Comparison of ENCODE assay signal across 1 cellular context in the genomic region with DNA sequence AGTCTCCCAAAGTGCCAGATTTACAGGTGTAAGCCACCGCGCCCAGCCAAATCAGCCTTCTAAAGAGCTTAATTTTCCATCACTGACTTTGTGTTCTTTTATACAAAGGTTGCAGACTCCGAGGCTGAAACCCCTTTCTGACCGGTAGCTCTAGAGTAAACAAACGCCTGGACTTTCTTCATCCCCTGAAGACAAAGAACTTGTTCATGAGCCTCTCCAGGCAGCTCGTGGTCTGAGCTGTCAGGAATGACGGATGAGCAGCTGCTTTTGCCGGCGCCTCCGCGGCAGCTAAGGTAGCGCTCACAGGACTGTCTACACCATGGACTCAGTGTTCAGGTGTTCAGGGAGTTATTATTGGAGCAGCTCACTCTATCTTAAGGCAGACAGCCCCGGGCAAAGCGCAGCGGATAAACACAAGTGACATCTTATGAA.
TF ChIP-seq lines count a peak whose summit lies in the region.

No MANE protein-coding gene starts in this region.

TF ChIP-seq in HepG2, 621 proteins besides CTCF, POLR2A, EP300 and RAD21 (continued from another document and continues in another):
- TF ChIP-seq, protein P1, sequence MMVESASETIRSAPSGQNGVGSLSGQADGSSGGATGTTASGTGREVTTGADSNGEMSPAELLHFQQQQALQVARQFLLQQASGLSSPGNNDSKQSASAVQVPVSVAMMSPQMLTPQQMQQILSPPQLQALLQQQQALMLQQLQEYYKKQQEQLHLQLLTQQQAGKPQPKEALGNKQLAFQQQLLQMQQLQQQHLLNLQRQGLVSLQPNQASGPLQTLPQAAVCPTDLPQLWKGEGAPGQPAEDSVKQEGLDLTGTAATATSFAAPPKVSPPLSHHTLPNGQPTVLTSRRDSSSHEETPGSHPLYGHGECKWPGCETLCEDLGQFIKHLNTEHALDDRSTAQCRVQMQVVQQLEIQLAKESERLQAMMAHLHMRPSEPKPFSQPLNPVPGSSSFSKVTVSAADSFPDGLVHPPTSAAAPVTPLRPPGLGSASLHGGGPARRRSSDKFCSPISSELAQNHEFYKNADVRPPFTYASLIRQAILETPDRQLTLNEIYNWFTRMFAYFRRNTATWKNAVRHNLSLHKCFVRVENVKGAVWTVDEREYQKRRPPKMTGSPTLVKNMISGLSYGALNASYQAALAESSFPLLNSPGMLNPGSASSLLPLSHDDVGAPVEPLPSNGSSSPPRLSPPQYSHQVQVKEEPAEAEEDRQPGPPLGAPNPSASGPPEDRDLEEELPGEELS (CRISPR knock-in tag; IDR thresholded peaks at IDR 0.05), result peak; percentile 88
- TF ChIP-seq ARNT2 (CRISPR knock-in tag; IDR thresholded peaks at IDR 0.05; ENCODE audit: low read depth), result no peak
- peak; percentile 65; the same call in 1 of the 2 replicates for TF ChIP-seq GATA4 (IDR thresholded peaks at IDR 0.05; ENCODE audit: borderline replicate concordance, low read depth)
- no peak for TF ChIP-seq ZBTB7A (CRISPR knock-in tag; IDR thresholded peaks at IDR 0.05)
- TF ChIP-seq, protein P2, sequence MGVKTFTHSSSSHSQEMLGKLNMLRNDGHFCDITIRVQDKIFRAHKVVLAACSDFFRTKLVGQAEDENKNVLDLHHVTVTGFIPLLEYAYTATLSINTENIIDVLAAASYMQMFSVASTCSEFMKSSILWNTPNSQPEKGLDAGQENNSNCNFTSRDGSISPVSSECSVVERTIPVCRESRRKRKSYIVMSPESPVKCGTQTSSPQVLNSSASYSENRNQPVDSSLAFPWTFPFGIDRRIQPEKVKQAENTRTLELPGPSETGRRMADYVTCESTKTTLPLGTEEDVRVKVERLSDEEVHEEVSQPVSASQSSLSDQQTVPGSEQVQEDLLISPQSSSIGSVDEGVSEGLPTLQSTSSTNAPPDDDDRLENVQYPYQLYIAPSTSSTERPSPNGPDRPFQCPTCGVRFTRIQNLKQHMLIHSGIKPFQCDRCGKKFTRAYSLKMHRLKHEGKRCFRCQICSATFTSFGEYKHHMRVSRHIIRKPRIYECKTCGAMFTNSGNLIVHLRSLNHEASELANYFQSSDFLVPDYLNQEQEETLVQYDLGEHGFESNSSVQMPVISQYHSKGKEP (CRISPR knock-in tag; IDR thresholded peaks at IDR 0.05), result no peak
- TF ChIP-seq RXRB (CRISPR knock-in tag; IDR thresholded peaks at IDR 0.05; ENCODE audit: borderline replicate concordance), result peak; percentile 86
- no peak for TF ChIP-seq PTBP1 (IDR thresholded peaks at IDR 0.05; ENCODE audit: low read depth, low read length, poor library complexity, severe bottlenecking)
- TF ChIP-seq ZNF546 (CRISPR knock-in tag; conservative IDR thresholded peaks at IDR 0.05), result no peak
- TF ChIP-seq ZNF33A (CRISPR knock-in tag; IDR thresholded peaks at IDR 0.05; ENCODE audit: borderline replicate concordance), result no peak
- no peak for TF ChIP-seq ZNF839 (CRISPR knock-in tag; IDR thresholded peaks at IDR 0.05; ENCODE audit: borderline replicate concordance)
- no peak for TF ChIP-seq ZNF17 (CRISPR knock-in tag; IDR thresholded peaks at IDR 0.05)
- no peak for TF ChIP-seq ARNT (IDR thresholded peaks at IDR 0.05)
- TF ChIP-seq ZNF235 (CRISPR knock-in tag; IDR thresholded peaks at IDR 0.05; ENCODE audit: borderline replicate concordance), result no peak
- no peak for TF ChIP-seq ZNF337 (CRISPR knock-in tag; IDR thresholded peaks at IDR 0.05; ENCODE audit: borderline replicate concordance, low read depth)
- no peak for TF ChIP-seq PCBP1 (IDR thresholded peaks at IDR 0.05; ENCODE audit: borderline replicate concordance, low read depth, low read length)
- no peak for TF ChIP-seq ZNF766 (CRISPR knock-in tag; IDR thresholded peaks at IDR 0.05; ENCODE audit: borderline replicate concordance)
- TF ChIP-seq, protein P3, sequence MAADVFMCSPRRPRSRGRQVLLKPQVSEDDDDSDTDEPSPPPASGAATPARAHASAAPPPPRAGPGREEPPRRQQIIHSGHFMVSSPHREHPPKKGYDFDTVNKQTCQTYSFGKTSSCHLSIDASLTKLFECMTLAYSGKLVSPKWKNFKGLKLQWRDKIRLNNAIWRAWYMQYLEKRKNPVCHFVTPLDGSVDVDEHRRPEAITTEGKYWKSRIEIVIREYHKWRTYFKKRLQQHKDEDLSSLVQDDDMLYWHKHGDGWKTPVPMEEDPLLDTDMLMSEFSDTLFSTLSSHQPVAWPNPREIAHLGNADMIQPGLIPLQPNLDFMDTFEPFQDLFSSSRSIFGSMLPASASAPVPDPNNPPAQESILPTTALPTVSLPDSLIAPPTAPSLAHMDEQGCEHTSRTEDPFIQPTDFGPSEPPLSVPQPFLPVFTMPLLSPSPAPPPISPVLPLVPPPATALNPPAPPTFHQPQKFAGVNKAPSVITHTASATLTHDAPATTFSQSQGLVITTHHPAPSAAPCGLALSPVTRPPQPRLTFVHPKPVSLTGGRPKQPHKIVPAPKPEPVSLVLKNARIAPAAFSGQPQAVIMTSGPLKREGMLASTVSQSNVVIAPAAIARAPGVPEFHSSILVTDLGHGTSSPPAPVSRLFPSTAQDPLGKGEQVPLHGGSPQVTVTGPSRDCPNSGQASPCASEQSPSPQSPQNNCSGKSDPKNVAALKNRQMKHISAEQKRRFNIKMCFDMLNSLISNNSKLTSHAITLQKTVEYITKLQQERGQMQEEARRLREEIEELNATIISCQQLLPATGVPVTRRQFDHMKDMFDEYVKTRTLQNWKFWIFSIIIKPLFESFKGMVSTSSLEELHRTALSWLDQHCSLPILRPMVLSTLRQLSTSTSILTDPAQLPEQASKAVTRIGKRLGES (CRISPR knock-in tag; IDR thresholded peaks at IDR 0.05; ENCODE audit: borderline replicate concordance), result no peak
- no peak for TF ChIP-seq GABPA (IDR thresholded peaks at IDR 0.05; ENCODE audit: low read depth, low read length)
- no peak for TF ChIP-seq GABPA (CRISPR knock-in tag; IDR thresholded peaks at IDR 0.05; ENCODE audit: low read depth)
- no peak for TF ChIP-seq ZNF75D (CRISPR knock-in tag; IDR thresholded peaks at IDR 0.05; ENCODE audit: borderline replicate concordance)
- peak; percentile 86; the same call in 1 of the 2 replicates for TF ChIP-seq ZNF788 (CRISPR knock-in tag; IDR thresholded peaks at IDR 0.05; ENCODE audit: borderline replicate concordance)
- TF ChIP-seq, protein P4, sequence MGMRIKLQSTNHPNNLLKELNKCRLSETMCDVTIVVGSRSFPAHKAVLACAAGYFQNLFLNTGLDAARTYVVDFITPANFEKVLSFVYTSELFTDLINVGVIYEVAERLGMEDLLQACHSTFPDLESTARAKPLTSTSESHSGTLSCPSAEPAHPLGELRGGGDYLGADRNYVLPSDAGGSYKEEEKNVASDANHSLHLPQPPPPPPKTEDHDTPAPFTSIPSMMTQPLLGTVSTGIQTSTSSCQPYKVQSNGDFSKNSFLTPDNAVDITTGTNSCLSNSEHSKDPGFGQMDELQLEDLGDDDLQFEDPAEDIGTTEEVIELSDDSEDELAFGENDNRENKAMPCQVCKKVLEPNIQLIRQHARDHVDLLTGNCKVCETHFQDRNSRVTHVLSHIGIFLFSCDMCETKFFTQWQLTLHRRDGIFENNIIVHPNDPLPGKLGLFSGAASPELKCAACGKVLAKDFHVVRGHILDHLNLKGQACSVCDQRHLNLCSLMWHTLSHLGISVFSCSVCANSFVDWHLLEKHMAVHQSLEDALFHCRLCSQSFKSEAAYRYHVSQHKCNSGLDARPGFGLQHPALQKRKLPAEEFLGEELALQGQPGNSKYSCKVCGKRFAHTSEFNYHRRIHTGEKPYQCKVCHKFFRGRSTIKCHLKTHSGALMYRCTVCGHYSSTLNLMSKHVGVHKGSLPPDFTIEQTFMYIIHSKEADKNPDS (CRISPR knock-in tag; IDR thresholded peaks at IDR 0.05), result no peak
- TF ChIP-seq YY1 (IDR thresholded peaks at IDR 0.05; ENCODE audit: insufficient read depth, insufficient replicate concordance, low read depth, low read length), result no peak
- TF ChIP-seq FOSL2 (CRISPR knock-in tag; IDR thresholded peaks at IDR 0.05), result peak; percentile 87
- TF ChIP-seq ZNF383 (CRISPR knock-in tag; IDR thresholded peaks at IDR 0.05; ENCODE audit: borderline replicate concordance), result no peak
- TF ChIP-seq MIER3 (CRISPR knock-in tag; IDR thresholded peaks at IDR 0.05; ENCODE audit: borderline replicate concordance), result peak; percentile 81; the same call in 1 of the 2 replicates
- TF ChIP-seq POLR2G (IDR thresholded peaks at IDR 0.05; ENCODE audit: low read depth, low read length), result peak; percentile 60
- TF ChIP-seq ZNF230 (CRISPR knock-in tag; IDR thresholded peaks at IDR 0.05), result no peak
- no peak; the same call in 1 of the 2 replicates for TF ChIP-seq ZNF441 (CRISPR knock-in tag; IDR thresholded peaks at IDR 0.05; ENCODE audit: borderline replicate concordance)
- TF ChIP-seq JARID2 (CRISPR knock-in tag; IDR thresholded peaks at IDR 0.05; ENCODE audit: insufficient replicate concordance), result no peak
- no peak for TF ChIP-seq PAX8 (CRISPR knock-in tag; IDR thresholded peaks at IDR 0.05; ENCODE audit: borderline replicate concordance)
- no peak; the same call in 1 of the 2 replicates for TF ChIP-seq NFIC (IDR thresholded peaks at IDR 0.05; ENCODE audit: low read length)
- no peak for TF ChIP-seq SMAD9 (CRISPR knock-in tag; IDR thresholded peaks at IDR 0.05)
- TF ChIP-seq DNMT1 (CRISPR knock-in tag; IDR thresholded peaks at IDR 0.05), result no peak
- 0 out of 2 replicates have a peak, but pooled peaks have one; percentile 55 for TF ChIP-seq ZNF552 (CRISPR knock-in tag; IDR thresholded peaks at IDR 0.05; ENCODE audit: borderline replicate concordance)
- TF ChIP-seq SP1 (IDR thresholded peaks at IDR 0.05), result no peak
- 0 out of 2 replicates have a peak, but pooled peaks have one; percentile 39 for TF ChIP-seq SP1 (CRISPR knock-in tag; IDR thresholded peaks at IDR 0.05)
- TF ChIP-seq ZBTB8A (CRISPR knock-in tag; IDR thresholded peaks at IDR 0.05; ENCODE audit: borderline replicate concordance, low read depth), result no peak
- TF ChIP-seq FOXC1 (CRISPR knock-in tag; IDR thresholded peaks at IDR 0.05; ENCODE audit: borderline replicate concordance), result no peak
- no peak for TF ChIP-seq PAF1 (CRISPR knock-in tag; IDR thresholded peaks at IDR 0.05)
- TF ChIP-seq HIVEP1 (CRISPR knock-in tag; IDR thresholded peaks at IDR 0.05), result 0 out of 2 replicates have a peak, but pooled peaks have one; percentile 20
- 0 out of 2 replicates have a peak, but pooled peaks have one; percentile 5 for TF ChIP-seq CREB1 (IDR thresholded peaks at IDR 0.05)
- TF ChIP-seq CREB1 (CRISPR knock-in tag; IDR thresholded peaks at IDR 0.05), result peak; percentile 71
- TF ChIP-seq ZNF317 (CRISPR knock-in tag; IDR thresholded peaks at IDR 0.05), result no peak
- peak; percentile 47; the same call in 1 of the 2 replicates for TF ChIP-seq MIER2 (CRISPR knock-in tag; IDR thresholded peaks at IDR 0.05)
- TF ChIP-seq MAFG (CRISPR knock-in tag; IDR thresholded peaks at IDR 0.05), result no peak
- peak; percentile 81 for TF ChIP-seq ZNF772 (CRISPR knock-in tag; IDR thresholded peaks at IDR 0.05)
- TF ChIP-seq SOX6 (IDR thresholded peaks at IDR 0.05), result no peak
- TF ChIP-seq SOX6 (CRISPR knock-in tag; IDR thresholded peaks at IDR 0.05), result peak; percentile 94
- no peak for TF ChIP-seq ZNF703 (CRISPR knock-in tag; IDR thresholded peaks at IDR 0.05; ENCODE audit: borderline replicate concordance)
- no peak for TF ChIP-seq ZNF432 (CRISPR knock-in tag; IDR thresholded peaks at IDR 0.05; ENCODE audit: borderline replicate concordance)
- TF ChIP-seq PHB2 (IDR thresholded peaks at IDR 0.05; ENCODE audit: partially characterized antibody), result no peak
- TF ChIP-seq, protein P5, sequence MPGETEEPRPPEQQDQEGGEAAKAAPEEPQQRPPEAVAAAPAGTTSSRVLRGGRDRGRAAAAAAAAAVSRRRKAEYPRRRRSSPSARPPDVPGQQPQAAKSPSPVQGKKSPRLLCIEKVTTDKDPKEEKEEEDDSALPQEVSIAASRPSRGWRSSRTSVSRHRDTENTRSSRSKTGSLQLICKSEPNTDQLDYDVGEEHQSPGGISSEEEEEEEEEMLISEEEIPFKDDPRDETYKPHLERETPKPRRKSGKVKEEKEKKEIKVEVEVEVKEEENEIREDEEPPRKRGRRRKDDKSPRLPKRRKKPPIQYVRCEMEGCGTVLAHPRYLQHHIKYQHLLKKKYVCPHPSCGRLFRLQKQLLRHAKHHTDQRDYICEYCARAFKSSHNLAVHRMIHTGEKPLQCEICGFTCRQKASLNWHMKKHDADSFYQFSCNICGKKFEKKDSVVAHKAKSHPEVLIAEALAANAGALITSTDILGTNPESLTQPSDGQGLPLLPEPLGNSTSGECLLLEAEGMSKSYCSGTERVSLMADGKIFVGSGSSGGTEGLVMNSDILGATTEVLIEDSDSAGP (CRISPR knock-in tag; IDR thresholded peaks at IDR 0.05; ENCODE audit: borderline replicate concordance), result no peak
- TF ChIP-seq ZNF20 (CRISPR knock-in tag; IDR thresholded peaks at IDR 0.05), result no peak
- peak in 1 of 2 experiments; percentile 54; a peak in 1 of 4 replicates for TF ChIP-seq KLF16 (CRISPR knock-in tag; IDR thresholded peaks at IDR 0.05)
- TF ChIP-seq, protein P6, sequence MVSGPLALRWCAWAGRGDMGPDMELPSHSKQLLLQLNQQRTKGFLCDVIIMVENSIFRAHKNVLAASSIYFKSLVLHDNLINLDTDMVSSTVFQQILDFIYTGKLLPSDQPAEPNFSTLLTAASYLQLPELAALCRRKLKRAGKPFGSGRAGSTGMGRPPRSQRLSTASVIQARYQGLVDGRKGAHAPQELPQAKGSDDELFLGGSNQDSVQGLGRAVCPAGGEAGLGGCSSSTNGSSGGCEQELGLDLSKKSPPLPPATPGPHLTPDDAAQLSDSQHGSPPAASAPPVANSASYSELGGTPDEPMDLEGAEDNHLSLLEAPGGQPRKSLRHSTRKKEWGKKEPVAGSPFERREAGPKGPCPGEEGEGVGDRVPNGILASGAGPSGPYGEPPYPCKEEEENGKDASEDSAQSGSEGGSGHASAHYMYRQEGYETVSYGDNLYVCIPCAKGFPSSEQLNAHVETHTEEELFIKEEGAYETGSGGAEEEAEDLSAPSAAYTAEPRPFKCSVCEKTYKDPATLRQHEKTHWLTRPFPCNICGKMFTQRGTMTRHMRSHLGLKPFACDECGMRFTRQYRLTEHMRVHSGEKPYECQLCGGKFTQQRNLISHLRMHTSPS (CRISPR knock-in tag; IDR thresholded peaks at IDR 0.05; ENCODE audit: low read depth), result no peak
- peak; percentile 73 for TF ChIP-seq CEBPB (IDR thresholded peaks at IDR 0.05; ENCODE audit: borderline replicate concordance, low read depth, low read length)
- peak; percentile 77; the same call in 1 of the 2 replicates for TF ChIP-seq MYC (CRISPR knock-in tag; IDR thresholded peaks at IDR 0.05; ENCODE audit: borderline replicate concordance)
- TF ChIP-seq GABPB1 (CRISPR knock-in tag; IDR thresholded peaks at IDR 0.05), result peak; percentile 38; the same call in 1 of the 2 replicates
- no peak for TF ChIP-seq CHCHD3 (CRISPR knock-in tag; IDR thresholded peaks at IDR 0.05)
- no peak for TF ChIP-seq THYN1 (CRISPR knock-in tag; IDR thresholded peaks at IDR 0.05; ENCODE audit: borderline replicate concordance, low read depth)
- no peak for TF ChIP-seq ZNF296 (CRISPR knock-in tag; conservative IDR thresholded peaks at IDR 0.05)
- no peak for TF ChIP-seq ZNF232 (CRISPR knock-in tag; IDR thresholded peaks at IDR 0.05; ENCODE audit: borderline replicate concordance)
- no peak for TF ChIP-seq SP140L (CRISPR knock-in tag; IDR thresholded peaks at IDR 0.05; ENCODE audit: borderline replicate concordance)
- no peak for TF ChIP-seq HOXA7 (CRISPR knock-in tag; IDR thresholded peaks at IDR 0.05)
- TF ChIP-seq ZNF776 (CRISPR knock-in tag; IDR thresholded peaks at IDR 0.05), result no peak
- TF ChIP-seq PHF8 (CRISPR knock-in tag; IDR thresholded peaks at IDR 0.05), result no peak
- no peak for TF ChIP-seq PCBP2 (optimal IDR thresholded peaks at IDR 0.05; ENCODE audit: low read depth, low read length, poor library complexity, severe bottlenecking)
- no peak for TF ChIP-seq IKZF1 (IDR thresholded peaks at IDR 0.05)
- TF ChIP-seq ZNF496 (CRISPR knock-in tag; IDR thresholded peaks at IDR 0.05; ENCODE audit: insufficient replicate concordance), result no peak
